ENCODE assay signal across 28 cellular contexts in genomic region chr4:5774416-5775056, GRCh38.
DNase-seq lines count a peak whose midpoint lies in the region; ATAC-seq and TF ChIP-seq lines count a peak whose summit lies in the region.
"Had no signal": no experiment of that assay in that cellular context is flagged by ENCODE, and none has a peak within 500 bp of the region (broad histone marks: within the 10 kb centered on the region; RNA-seq: fewer than 3 reads in every experiment).

No MANE protein-coding gene starts in this region.

- TF ChIP-seq CTCF in brain (conservative IDR thresholded peaks at IDR 0.05) (no peak), upper lobe of right lung (IDR thresholded peaks at IDR 0.05) (no peak)

- H3K4me3 Mint-ChIP-seq in brain, result no peak overlapping the region
- H3K4me3 Mint-ChIP-seq: activated CD4-positive, alpha-beta T cell treated with anti-CD3 and anti-CD28 coated beads for 36 hours; activated naive CD4-positive, alpha-beta T cell treated with anti-CD3 and anti-CD28 coated beads, Interleukin-2, amount 50 U/mL, for 24 hours; activated T-helper 1 cell treated with anti-CD3 and anti-CD28 coated beads, Interleukin-12 subunit alpha, Interleukin-12 subunit beta, Interleukin-2, Interleukin-4 antibody, amounts not matched to agents 30 ng/mL and 10 ng/mL and 1 ng/mL, durations not matched to agents 14 hours and 24 hours and 36 hours; CD4-positive, alpha-beta T cell; natural killer cell treated with Interleukin-12 subunit alpha and Interleukin-12 subunit beta and Interleukin-15 and Interleukin-18, amount 100 ng/mL, for 72 hours; T-helper 1 cell treated with Interleukin-12 subunit alpha and Interleukin-12 subunit beta and Interleukin-4 antibody, amounts not matched to agents 30 μg/mL and 1 μg/mL, for 36 hours had no signal

- DNase-seq in DMS 273 (lab: John Stamatoyannopoulos, UW; ENCODE audit: unreplicated experiment) (peak; percentile 25), DMS 273 treated with DMSO at 0.1 percent for 48 hours (lab: John Stamatoyannopoulos, UW) (no peak), mesendoderm (peak; percentile 83), upper lobe of right lung (peak; percentile 2), NCI-H187 treated with DMSO at 0.1 percent for 48 hours (lab: John Stamatoyannopoulos, UW) (no peak)
- DNase-seq in activated effector memory CD4-positive, alpha-beta T cell treated with Interleukin-2 at 50 U/mL for 16 hours, result no peak
- DNase-seq in activated CD4-positive, alpha-beta T cell treated with anti-CD3 and anti-CD28 coated beads, Interleukin-2, amount 50 U/mL, for 4 hours, result no peak
- DNase-seq: activated CD4-positive, alpha-beta T cell treated with anti-CD3 and anti-CD28 coated beads for 36 hours; CD4-positive, alpha-beta T cell; effector CD4-positive, alpha-beta T cell; erythroblast; foreskin fibroblast; left lung; MG63; NCI-H1417 treated with DMSO at 0.1 percent for 48 hours; NCI-H510A treated with DMSO at 0.1 percent for 48 hours; Peyer's patch; right cardiac atrium; stimulated activated CD4-positive, alpha-beta T cell treated with anti-CD3 and anti-CD28 coated beads, Interleukin-4, amount 100 ng/mL, for 4 hours; stimulated activated naive CD4-positive, alpha-beta T cell treated with Interleukin-2 at 50 U/mL for 16 hours had no signal

- no peak overlapping the region for H2BK15ac ChIP-seq in mesendoderm (replicated peaks; ENCODE audit: low read depth)

- H2AK5ac ChIP-seq in mesendoderm (ENCODE audit: low read length), result no peak overlapping the region

- H3K4ac ChIP-seq in mesendoderm (ENCODE audit: low read depth, low read length), result no peak overlapping the region

- no peaks in the 10 kb centered on the region for H3K79me1 ChIP-seq in mesendoderm (ENCODE audit: low read length)

- H3K79me2 ChIP-seq in mesendoderm (ENCODE audit: control insufficient read depth, insufficient read depth, low read length), result no peaks in the 10 kb centered on the region
- H3K79me2 ChIP-seq: parathyroid adenoma had no signal

- H3K27ac ChIP-seq in mesendoderm (ENCODE audit: low read depth, low read length), result no peak overlapping the region
- no peak overlapping the region for H3K27ac ChIP-seq in upper lobe of right lung
- H3K27ac ChIP-seq: 22Rv1, left lung, parathyroid adenoma, Peyer's patch, thoracic aorta had no signal

- H3K27me3 ChIP-seq in mesendoderm (ENCODE audit: insufficient read depth, low read length, poor library complexity), result no peaks in the 10 kb centered on the region
- no peaks in the 10 kb centered on the region for H3K27me3 ChIP-seq in upper lobe of right lung
- H3K27me3 ChIP-seq: left lung, MG63, Peyer's patch had no signal

- no peak overlapping the region for H2BK5ac ChIP-seq in mesendoderm (ENCODE audit: low read length)

- H3K56ac ChIP-seq in mesendoderm (ENCODE audit: low read length), result no peak overlapping the region

- no peak overlapping the region for H3K4me3 ChIP-seq in mesendoderm (ENCODE audit: low read length)
- no peak overlapping the region for H3K4me3 ChIP-seq in upper lobe of right lung
- H3K4me3 ChIP-seq: left lung, MG63, Peyer's patch, thoracic aorta had no signal

- H3K36me3 Mint-ChIP-seq in brain, result peaks cover 72% of the 10 kb centered on the region
- H3K36me3 Mint-ChIP-seq: activated naive CD4-positive, alpha-beta T cell treated with anti-CD3 and anti-CD28 coated beads, Interleukin-2, amount 50 U/mL, for 24 hours had no signal

- no peak overlapping the region for H4K8ac ChIP-seq in mesendoderm (ENCODE audit: low read depth, low read length)

- no peak overlapping the region for H4K5ac ChIP-seq in mesendoderm (ENCODE audit: low read length)

- ATAC-seq in upper lobe of right lung, result no peak
- ATAC-seq: activated CD4-positive, alpha-beta T cell treated with anti-CD3 and anti-CD28 coated beads for 36 hours; left lung; right cardiac atrium had no signal

- peak overlapping the region in 4 of 5 experiments; percentile 4 to 87 (median 78) for H3K27ac Mint-ChIP-seq in brain
- H3K27ac Mint-ChIP-seq: activated CD4-positive, alpha-beta T cell treated with anti-CD3 and anti-CD28 coated beads for 36 hours; activated naive CD4-positive, alpha-beta T cell treated with anti-CD3 and anti-CD28 coated beads, Interleukin-2, amount 50 U/mL, for 24 hours; activated T-helper 1 cell treated with anti-CD3 and anti-CD28 coated beads, Interleukin-12 subunit alpha, Interleukin-12 subunit beta, Interleukin-2, Interleukin-4 antibody, amounts not matched to agents 30 ng/mL and 10 ng/mL and 1 ng/mL, durations not matched to agents 14 hours and 24 hours and 36 hours; CD4-positive, alpha-beta T cell; natural killer cell treated with Interleukin-12 subunit alpha and Interleukin-12 subunit beta and Interleukin-15 and Interleukin-18, amount 100 ng/mL, for 72 hours; T-helper 1 cell treated with Interleukin-12 subunit alpha and Interleukin-12 subunit beta and Interleukin-4 antibody, amounts not matched to agents 30 μg/mL and 1 μg/mL, for 36 hours had no signal

- no peak overlapping the region for H2BK120ac ChIP-seq in mesendoderm (ENCODE audit: low read depth, low read length)

- H3K18ac ChIP-seq in mesendoderm (ENCODE audit: low read length), result no peak overlapping the region

- intact Hi-C loops in upper lobe of right lung (cut with DNase I), result no loop called here

- no peaks in the 10 kb centered on the region for H3K36me3 ChIP-seq in mesendoderm (ENCODE audit: control insufficient read depth, insufficient read depth, low read length)
- no peaks in the 10 kb centered on the region for H3K36me3 ChIP-seq in upper lobe of right lung
- H3K36me3 ChIP-seq: MG63, Peyer's patch had no signal

- peaks cover 23 to 39% (median 31%) of the 10 kb centered on the region in 5 experiments for H3K9me3 Mint-ChIP-seq in brain

- peaks cover 7% of the 10 kb centered on the region for H3K9me3 ChIP-seq in upper lobe of right lung

- peaks cover 26% of the 10 kb centered on the region for H3K4me1 Mint-ChIP-seq in brain
- H3K4me1 Mint-ChIP-seq: activated CD4-positive, alpha-beta T cell treated with anti-CD3 and anti-CD28 coated beads for 36 hours; activated naive CD4-positive, alpha-beta T cell treated with anti-CD3 and anti-CD28 coated beads, Interleukin-2, amount 50 U/mL, for 24 hours had no signal

- peaks cover 7% of the 10 kb centered on the region for H3K27me3 Mint-ChIP-seq in brain
- H3K27me3 Mint-ChIP-seq: activated CD4-positive, alpha-beta T cell treated with anti-CD3 and anti-CD28 coated beads for 36 hours had no signal

- no peak overlapping the region for H3K9ac ChIP-seq in mesendoderm (ENCODE audit: low read length)
- H3K9ac ChIP-seq: parathyroid adenoma had no signal

- H3K4me2 ChIP-seq in mesendoderm (ENCODE audit: low read length), result no peak overlapping the region

- H3K4me1 ChIP-seq in mesendoderm (ENCODE audit: control insufficient read depth, low read depth, low read length) (peaks cover 5% of the 10 kb centered on the region), upper lobe of right lung (no peaks in the 10 kb centered on the region)
- H3K4me1 ChIP-seq: left lung, parathyroid adenoma, Peyer's patch had no signal

- WGBS in mesendoderm (ENCODE audit: extremely low coverage, insufficient coverage, low lambda C conversion rate), result no CpG with 5 or more reads among the region's 2 CpGs

- no peak overlapping the region for H3K23ac ChIP-seq in mesendoderm (ENCODE audit: low read length)

Comparison
In these comparisons a context has a peak if more than half of its experiments do, and no peak if none do; other contexts are left out.
1. DNase-seq: peak in DMS 273 (single experiment), mesendoderm (single experiment) and upper lobe of right lung (single experiment); none in DMS 273 treated with DMSO at 0.1 percent for 48 hours (single experiment), NCI-H187 treated with DMSO at 0.1 percent for 48 hours (single experiment), activated effector memory CD4-positive, alpha-beta T cell treated with Interleukin-2 at 50 U/mL for 16 hours (single experiment) and activated CD4-positive, alpha-beta T cell treated with anti-CD3 and anti-CD28 coated beads, Interleukin-2, amount 50 U/mL, for 4 hours (0 of 2).